ENCODE assay signal across 7 cellular contexts in genomic region chr2:110016381-110017092, GRCh38.
A peak's percentile ranks its signal among the peaks of the same experiment; 100 is the strongest.
DNase-seq lines count a peak whose midpoint lies in the region; ATAC-seq, FAIRE-seq and TF ChIP-seq lines count a peak whose summit lies in the region.
"Not testable (repeated sequence)": the region's sequence is repeated elsewhere in the genome, so short reads cannot be mapped to it uniquely, and the experiment has no call there.

No MANE protein-coding gene starts in this region.

- not testable (repeated sequence) for BruUV-seq in HCT116 (replicated peaks; lab: Mats Ljungman, UMichigan); PC-3 (replicated peaks; lab: Mats Ljungman, UMichigan)
- BruUV-seq in MCF 10A (replicated peaks; lab: Mats Ljungman, UMichigan), result TSS peak; percentile 68

- not testable (repeated sequence) for H3K27me3 ChIP-seq in HCT116 (ENCODE audit: insufficient read depth, low read length); PC-3 (ENCODE audit: low read length); keratinocyte (ENCODE audit: control insufficient read depth, extremely low read depth, insufficient read depth, low read length); lower lobe of right lung (ENCODE audit: low read depth); pancreas

- not testable (repeated sequence) for H3K9me1 ChIP-seq in keratinocyte (ENCODE audit: control insufficient read depth, extremely low read depth, insufficient read depth, low read length)

- H3K4me3 Mint-ChIP-seq in MCF 10A (ENCODE audit: unreplicated experiment), result not testable (repeated sequence)

- not testable (repeated sequence) for H4K20me1 ChIP-seq in HCT116 (ENCODE audit: insufficient read depth); PC-3 (ENCODE audit: low read length); keratinocyte (ENCODE audit: control insufficient read depth, extremely low read depth, insufficient read depth, low read length)

- H3K4me3 ChIP-seq in HCT116 (replicated peaks in 1 of 2; ENCODE audit: low read depth in 1 of 2, low read length in 2 of 2); PC-3 (ENCODE audit: low read length); keratinocyte (ENCODE audit: control insufficient read depth in 2 of 3, extremely low read depth in 1 of 3, insufficient read depth in 2 of 3, low read depth in 1 of 3, low read length in 3 of 3); lower lobe of right lung; pancreas: not testable (repeated sequence)

- H3K27me3 Mint-ChIP-seq in MCF 10A (ENCODE audit: insufficient read depth, unreplicated experiment), result not testable (repeated sequence)

- not testable (repeated sequence) for TF ChIP-seq RAD21 in HCT116 (IDR thresholded peaks at IDR 0.05; ENCODE audit: low read depth)

- H3K4me1 ChIP-seq in HCT116 (ENCODE audit: control insufficient read depth in 1 of 2, insufficient read depth in 2 of 2, low read length in 2 of 2); PC-3 (ENCODE audit: insufficient read depth, low read length); keratinocyte (ENCODE audit: control insufficient read depth, extremely low read depth, insufficient read depth, low read length); lower lobe of right lung; pancreas: not testable (repeated sequence)

- dilution Hi-C loops in keratinocyte (cut with MboI; ENCODE audit: extremely low pct_ligation_motif_present, low sequenced_read_pairs), result not testable (repeated sequence)

- H3K4me2 ChIP-seq in HCT116 (ENCODE audit: low read length); PC-3 (ENCODE audit: low read length); keratinocyte (ENCODE audit: control insufficient read depth, extremely low read depth, insufficient read depth, low read depth, low read length): not testable (repeated sequence)

- not testable (repeated sequence) for H3K27ac Mint-ChIP-seq in MCF 10A (ENCODE audit: low read depth, unreplicated experiment)

- TF ChIP-seq POLR2A in HCT116 (IDR thresholded peaks at IDR 0.05; ENCODE audit: borderline replicate concordance, extremely low read depth, insufficient read depth, insufficient read length), result not testable (repeated sequence)

- H3K9me3 Mint-ChIP-seq in MCF 10A (ENCODE audit: unreplicated experiment), result not testable (repeated sequence)

- H2AFZ ChIP-seq in HCT116 (ENCODE audit: low read depth, low read length, poor library complexity, severe bottlenecking); PC-3 (ENCODE audit: low read length); keratinocyte (ENCODE audit: control insufficient read depth, low read length): not testable (repeated sequence)

- H3K36me3 Mint-ChIP-seq in MCF 10A (ENCODE audit: insufficient read depth, unreplicated experiment), result not testable (repeated sequence)

- CTCF ChIA-PET in HCT116 (lab: Charles Lee); PC-3 (lab: Charles Lee); MCF 10A (lab: Yijun Ruan, JAX): not testable (repeated sequence)

- intact Hi-C loops in HCT116 (cut with micrococcal nuclease); PC-3 (cut with micrococcal nuclease); MCF 10A (cut with micrococcal nuclease); lower lobe of right lung (cut with DNase I); pancreas (cut with DNase I): not testable (repeated sequence)

- not testable (repeated sequence) for DNase-seq in HCT116 (ENCODE audit: low read depth, low spot score); PC-3; MCF 10A (ENCODE audit: unreplicated experiment); keratinocyte (ENCODE audit: low read depth, low spot score); lower lobe of right lung; pancreas

- H3K79me2 ChIP-seq in HCT116 (ENCODE audit: insufficient read depth, low read length); PC-3 (ENCODE audit: low read length); keratinocyte (ENCODE audit: control insufficient read depth, insufficient read depth, low read length): not testable (repeated sequence)

- ATAC-seq in HCT116 (peak; percentile 100), PC-3 (peak; percentile 94), SK-N-SH treated with all-trans-retinoic acid at 6 μM for 48 hours (peak; percentile 88), lower lobe of right lung (peak; percentile 80 to 97), pancreas (peak; percentile 74 to 88 (median 78))

- no CpG with 5 or more reads among the region's 5 CpGs for WGBS in pancreas, 2 donors

- H3F3A ChIP-seq in PC-3 (ENCODE audit: low read length, unreplicated experiment), result not testable (repeated sequence)

- not testable (repeated sequence) for H3K9me3 ChIP-seq in HCT116 (ENCODE audit: control insufficient read depth in 1 of 2, insufficient read depth in 1 of 2, low read depth in 1 of 2, low read length in 2 of 2); PC-3 (ENCODE audit: low read length); keratinocyte (ENCODE audit: control insufficient read depth, low read depth, low read length); lower lobe of right lung; pancreas

- H3K9ac ChIP-seq in HCT116 (ENCODE audit: low read length); PC-3 (ENCODE audit: low read length); keratinocyte (ENCODE audit: control insufficient read depth, extremely low read depth, insufficient read depth, low read length): not testable (repeated sequence)

- not testable (repeated sequence) for H3K4me1 Mint-ChIP-seq in MCF 10A (ENCODE audit: insufficient read depth, unreplicated experiment)

- RAD21 ChIA-PET in HCT116 (lab: Charles Lee; ENCODE audit: low non-redundant PET in 1 of 2, low total read pairs in 2 of 2, uncharacterized antibody in 2 of 2, unreplicated experiment in 2 of 2), result not testable (repeated sequence)

- FAIRE-seq in keratinocyte (lab: Jason Lieb, UNC), result peak; percentile 98
- FAIRE-seq in pancreas (lab: Jason Lieb, UNC), result not testable (repeated sequence)

- POLR2A ChIA-PET in HCT116 (lab: Charles Lee); PC-3 (lab: Charles Lee; ENCODE audit: unreplicated experiment); MCF 10A (lab: Yijun Ruan, JAX): not testable (repeated sequence)

- TF ChIP-seq CTCF in HCT116 (IDR thresholded peaks at IDR 0.05 in 2 of 3, conservative IDR thresholded peaks at IDR 0.05 in 1 of 3; ENCODE audit: borderline replicate concordance in 1 of 3, insufficient read depth in 1 of 3, low read depth in 2 of 3, low read length in 2 of 3); PC-3 (conservative IDR thresholded peaks at IDR 0.05; ENCODE audit: low read depth, low read length); MCF 10A (IDR thresholded peaks at IDR 0.05; ENCODE audit: unreplicated experiment); keratinocyte (optimal IDR thresholded peaks at IDR 0.05 in 1 of 3, IDR thresholded peaks at IDR 0.05 in 1 of 3, conservative IDR thresholded peaks at IDR 0.05 in 1 of 3; ENCODE audit: extremely low read depth in 1 of 3, insufficient read depth in 2 of 3, low read length in 3 of 3); lower lobe of right lung (IDR thresholded peaks at IDR 0.05); pancreas (IDR thresholded peaks at IDR 0.05): not testable (repeated sequence)

- not testable (repeated sequence) for H3K9me2 ChIP-seq in HCT116 (ENCODE audit: insufficient read depth); PC-3 (replicated peaks; ENCODE audit: low read length)

- H3K36me3 ChIP-seq in HCT116 (ENCODE audit: control insufficient read depth in 1 of 2, insufficient read depth in 2 of 2, low read length in 2 of 2); PC-3 (ENCODE audit: low read depth, low read length); keratinocyte (ENCODE audit: control insufficient read depth in 2 of 2, extremely low read depth in 1 of 2, insufficient read depth in 2 of 2, low read length in 2 of 2); lower lobe of right lung; pancreas: not testable (repeated sequence)

- H3K27ac ChIP-seq in HCT116 (ENCODE audit: low read depth, low read length); PC-3 (ENCODE audit: low read length); keratinocyte (ENCODE audit: control insufficient read depth, insufficient read depth, low read length); lower lobe of right lung; pancreas: not testable (repeated sequence)
